Comparison of ENCODE assay signal across 1 cellular context in genomic region chr20:18020931-18021330, GRCh38.
TF ChIP-seq lines count a peak whose summit lies in the region.

No MANE protein-coding gene starts in this region.

TF ChIP-seq in GM23338, 12 proteins besides CTCF, POLR2A, EP300 and RAD21 (continued from another document):
- TF ChIP-seq NANOG (IDR thresholded peaks at IDR 0.05; ENCODE audit: borderline replicate concordance) (no peak), ZNF462 (CRISPR knock-in tag; IDR thresholded peaks at IDR 0.05) (no peak), STAT1 (IDR thresholded peaks at IDR 0.05; ENCODE audit: unreplicated experiment) (no peak), JUNB (IDR thresholded peaks at IDR 0.05; ENCODE audit: unreplicated experiment) (no peak), ZNF331 (CRISPR knock-in tag; IDR thresholded peaks at IDR 0.05; ENCODE audit: low read depth) (no peak)
